ENCODE assay signal across 22 cellular contexts in the genomic region with DNA sequence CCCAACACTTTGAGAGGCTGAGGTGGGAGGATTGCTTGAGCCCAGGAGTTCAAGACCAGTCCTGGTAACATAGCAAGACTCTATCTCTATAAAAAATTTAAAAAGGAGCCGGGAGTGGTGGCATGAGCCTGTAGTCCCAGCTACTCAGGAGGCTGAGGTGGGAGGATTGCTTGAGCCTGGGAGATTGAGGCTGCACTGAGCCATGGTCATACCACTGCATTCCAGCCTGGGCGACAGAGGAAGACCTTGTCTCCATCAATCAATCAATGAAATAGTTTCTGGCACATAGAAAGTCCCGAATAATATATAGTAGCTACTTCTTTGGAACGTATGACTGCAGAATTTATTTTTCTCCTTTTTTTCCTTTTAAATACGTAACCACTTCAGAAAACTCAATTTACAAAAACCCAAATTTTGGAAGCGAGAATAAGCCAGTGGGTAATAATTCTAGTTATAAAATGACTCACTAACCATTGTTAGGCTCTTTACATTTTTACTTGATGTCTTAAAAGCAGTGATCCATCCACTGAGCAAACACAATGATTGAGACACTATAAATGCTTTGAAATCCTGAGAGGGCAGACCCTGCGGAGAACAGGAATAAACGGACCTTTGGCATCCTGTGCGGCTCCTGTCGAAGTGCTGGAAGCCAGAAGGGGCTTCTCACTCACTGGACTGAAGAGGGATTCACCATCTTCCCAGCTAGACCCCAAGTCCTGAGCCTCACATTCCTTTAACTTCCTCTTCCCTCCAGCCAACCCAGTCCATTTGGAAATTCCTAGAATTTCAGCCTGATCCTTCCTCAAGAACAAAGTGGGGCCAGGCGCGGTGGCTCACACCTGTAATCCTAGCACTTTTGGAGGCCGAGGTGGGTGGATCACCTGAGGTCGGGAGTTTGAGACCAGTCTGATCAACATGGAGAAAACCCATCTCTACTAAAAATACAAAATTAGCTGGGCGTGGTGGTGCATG.
A peak's percentile ranks its signal among the peaks of the same experiment; 100 is the strongest.
DNase-seq lines count a peak whose midpoint lies in the region; ATAC-seq, FAIRE-seq and TF ChIP-seq lines count a peak whose summit lies in the region.
"Had no signal": no experiment of that assay in that cellular context is flagged by ENCODE, and none has a peak within 500 bp of the region (broad histone marks: within the 10 kb centered on the region; RNA-seq: fewer than 3 reads in every experiment).

No MANE protein-coding gene starts in this region.

- no peaks in the 10 kb centered on the region for H3K79me2 ChIP-seq in K562 (ENCODE audit: control insufficient read depth, insufficient read depth, low read length)

- no peaks in the 10 kb centered on the region for H3K9me1 ChIP-seq in K562 (ENCODE audit: control insufficient read depth, insufficient read depth, low read length)

- 0 out of 2 replicates have a peak, but pooled peaks cover 4% of the 10 kb centered on the region for H3K36me3 Mint-ChIP-seq in HFFc6 (ENCODE audit: low read depth)
- H3K36me3 Mint-ChIP-seq: immature natural killer cell; natural killer cell treated with Interleukin-12 subunit alpha and Interleukin-12 subunit beta and Interleukin-15 and Interleukin-18, amount 100 ng/mL, for 72 hours had no signal

- in situ Hi-C loops in K562 (cut with MboI): no loop called here

- H3K27ac ChIP-seq in BLaER1 (no peak overlapping the region), K562 (ENCODE audit: extremely low read depth, low read depth, low read length) (peak overlapping the region; percentile 38; the same call in 2 of the 3 replicates), mesodermal cell (ENCODE audit: low read depth, low read length, severe bottlenecking) (peak overlapping the region; percentile 6)
- H3K27ac ChIP-seq: SK-N-MC, vagina had no signal

- TF ChIP-seq CTCF in HFFc6 (IDR thresholded peaks at IDR 0.05) (no peak), K562 (IDR thresholded peaks at IDR 0.05 in 2 of 3, conservative IDR thresholded peaks at IDR 0.05 in 1 of 3; ENCODE audit: insufficient read depth in 2 of 3, low read depth in 1 of 3, low read length in 3 of 3) (no peak)

- BruUV-seq in K562 (replicated peaks; lab: Mats Ljungman, UMichigan): no TSS peak

- H3K36me3 ChIP-seq in BLaER1 (no peaks in the 10 kb centered on the region), K562 (ENCODE audit: control insufficient read depth, insufficient read depth, low read length) (no peaks in the 10 kb centered on the region), mesodermal cell (ENCODE audit: control insufficient read depth, insufficient read depth, low read length) (no peaks in the 10 kb centered on the region)
- H3K36me3 ChIP-seq: stomach, vagina had no signal

- TF ChIP-seq EP300 in K562 (IDR thresholded peaks at IDR 0.05; ENCODE audit: low read length): no peak

- WGBS in K562 (ENCODE audit: insufficient coverage, low coverage, missing lambda C conversion rate): 77% methylated on average over 15 of the region's 15 CpGs
- 85 to 87% methylated on average over 10 to 11 of the region's 15 CpGs for WGBS in mesodermal cell (ENCODE audit: insufficient coverage in 2 of 2), 2 experiments

- POLR2A ChIA-PET in K562 (lab: Yijun Ruan, JAX): interaction anchor here (0.7 to 1.6 kb wide), 3 partner anchors 9 to 15 kb away, joined by 3 to 4 read pairs (median 3); no protein-coding TSS in a partner anchor

- H3K27ac Mint-ChIP-seq in HFFc6: peak overlapping the region; percentile 54; the same call in 1 of the 2 replicates
- H3K27ac Mint-ChIP-seq: immature natural killer cell; natural killer cell treated with Interleukin-12 subunit alpha and Interleukin-12 subunit beta and Interleukin-15 and Interleukin-18, amount 100 ng/mL, for 72 hours had no signal

- no peak overlapping the region for H3K9ac ChIP-seq in BLaER1
- H3K9ac ChIP-seq in K562 (ENCODE audit: insufficient read depth in 1 of 2, low read depth in 2 of 2, low read length in 2 of 2): 0 out of 4 replicates have a peak overlapping the region, but pooled peaks of 1 of the 2 experiments have one; percentile 24

- H3K4me1 ChIP-seq in BLaER1 (peaks cover 17% of the 10 kb centered on the region), K562 (replicated peaks in 1 of 2; ENCODE audit: control insufficient read depth in 2 of 2, insufficient read depth in 2 of 2, low read length in 2 of 2) (peaks cover 16 to 37% of the 10 kb centered on the region in 2 experiments), mesodermal cell (ENCODE audit: control insufficient read depth, insufficient read depth, low read length, poor library complexity, severe bottlenecking) (peaks cover 11% of the 10 kb centered on the region)

- no peak for TF ChIP-seq RAD21 in K562 (CRISPR knock-in tag; conservative IDR thresholded peaks at IDR 0.05 in 1 of 2, IDR thresholded peaks at IDR 0.05 in 1 of 2)

- H3K27me3 ChIP-seq in BLaER1 (no peaks in the 10 kb centered on the region), K562 (ENCODE audit: control insufficient read depth in 2 of 2, insufficient read depth in 2 of 2, low read length in 2 of 2) (no peaks in the 10 kb centered on the region)
- H3K27me3 ChIP-seq: stomach, vagina had no signal

- H3K4me1 Mint-ChIP-seq in HFFc6 (ENCODE audit: low read depth): peaks cover 35% of the 10 kb centered on the region
- H3K4me1 Mint-ChIP-seq: immature natural killer cell had no signal

- H4K20me1 ChIP-seq in BLaER1 (no peaks in the 10 kb centered on the region), K562 (replicated peaks; ENCODE audit: control insufficient read depth, insufficient read depth, low read length) (no peaks in the 10 kb centered on the region)

- DNase-seq in HFFc6 (no peak), K562 (ENCODE audit: extremely low read depth in 1 of 4, low spot score in 3 of 4) (no peak), SIG-M5 treated with dmso at 0.1 percent for 504 hours (lab: John Stamatoyannopoulos, UW; ENCODE audit: unreplicated experiment) (no peak)
- no peak for DNase-seq in stimulated activated CD4-positive, alpha-beta T cell treated with anti-CD3 and anti-CD28 coated beads, Interleukin-4, amount 100 ng/mL, for 24 hours
- no peak for DNase-seq in effector CD4-positive, alpha-beta T cell
- no peak for DNase-seq in stimulated activated CD4-positive, alpha-beta T cell treated with anti-CD3 and anti-CD28 coated beads, Interleukin-15, amount 100 ng/mL, for 24 hours
- DNase-seq: activated CD4-positive, alpha-beta T cell treated with anti-CD3 and anti-CD28 coated beads for 4 hours; activated CD8-positive, alpha-beta memory T cell treated with anti-CD3 and anti-CD28 coated beads, Interleukin-2, amount 50 U/mL, for 4 hours; activated gamma-delta T cell treated with Interleukin-2 at 50 U/mL for 16 hours; AML-193; anterior cingulate cortex; GF-D8; immature natural killer cell; NCI-H2029; NCI-H446 treated with DMSO at 0.1 percent for 48 hours; stomach had no signal

- no peak for TF ChIP-seq POLR2A in K562 (conservative IDR thresholded peaks at IDR 0.05)

- H3K4me3 ChIP-seq in BLaER1 (no peak overlapping the region), K562 (no peak overlapping the region), mesodermal cell (ENCODE audit: extremely low read depth, insufficient read depth, low read length, poor library complexity, severe bottlenecking) (no peak overlapping the region)
- H3K4me3 ChIP-seq: SK-N-MC, stomach, vagina had no signal

- peak overlapping the region; percentile 71; the same call in 1 of the 2 replicates for H3K4me2 ChIP-seq in BLaER1
- no peak overlapping the region for H3K4me2 ChIP-seq in K562 (ENCODE audit: insufficient read depth, low read length)

- no peak overlapping the region; the same call in 1 of the 2 replicates for H3K4me3 Mint-ChIP-seq in HFFc6
- H3K4me3 Mint-ChIP-seq: immature natural killer cell; natural killer cell treated with Interleukin-12 subunit alpha and Interleukin-12 subunit beta and Interleukin-15 and Interleukin-18, amount 100 ng/mL, for 72 hours had no signal

- no peaks in the 10 kb centered on the region for H3K9me3 Mint-ChIP-seq in HFFc6
- H3K9me3 Mint-ChIP-seq: immature natural killer cell; natural killer cell treated with Interleukin-12 subunit alpha and Interleukin-12 subunit beta and Interleukin-15 and Interleukin-18, amount 100 ng/mL, for 72 hours had no signal

- H3K27me3 Mint-ChIP-seq in HFFc6 (ENCODE audit: insufficient read depth): peaks cover 2% of the 10 kb centered on the region; the same call in 1 of the 2 replicates

- intact Hi-C loops in K562 (cut with micrococcal nuclease): no loop called here

- H3K9me3 ChIP-seq in BLaER1: no peaks in the 10 kb centered on the region
- H3K9me3 ChIP-seq in K562 (replicated peaks; ENCODE audit: control insufficient read depth, insufficient read depth, low read depth, low read length): peaks cover 2% of the 10 kb centered on the region; the same call in 1 of the 2 replicates
- no peaks in the 10 kb centered on the region for H3K9me3 ChIP-seq in mesodermal cell (ENCODE audit: control insufficient read depth, low read length)
- H3K9me3 ChIP-seq: stomach, vagina had no signal

- CTCF ChIA-PET in K562 (lab: Yijun Ruan, JAX; ENCODE audit: low intra/inter-chr PET ratio): no interaction called here

- no peak for FAIRE-seq in K562 (lab: Jason Lieb, UNC)
- FAIRE-seq: colon had no signal

- H2AFZ ChIP-seq in K562 (ENCODE audit: low read depth, low read length): peak overlapping the region; percentile 92

- ATAC-seq in K562: no peak

TF ChIP-seq in K562, 482 proteins besides CTCF, POLR2A, EP300 and RAD21 (continues in another document):
- no peak for TF ChIP-seq FOXJ3 (CRISPR knock-in tag; IDR thresholded peaks at IDR 0.05)
- TF ChIP-seq RFX7 (CRISPR knock-in tag; IDR thresholded peaks at IDR 0.05): no peak
- no peak for TF ChIP-seq ZNF444 (CRISPR knock-in tag; IDR thresholded peaks at IDR 0.05)
- no peak for TF ChIP-seq GTF2A2 (tag; IDR thresholded peaks at IDR 0.05)
- TF ChIP-seq KLF6 (CRISPR knock-in tag; IDR thresholded peaks at IDR 0.05; ENCODE audit: borderline replicate concordance): no peak
- no peak for TF ChIP-seq XRCC4 (IDR thresholded peaks at IDR 0.05; ENCODE audit: extremely low read depth, insufficient read depth, insufficient read length)
- TF ChIP-seq OTX1 (CRISPR knock-in tag; IDR thresholded peaks at IDR 0.05): no peak
- TF ChIP-seq SP2 (IDR thresholded peaks at IDR 0.05; ENCODE audit: extremely low read depth, low read depth, low read length, poor library complexity, severe bottlenecking): no peak
- no peak for TF ChIP-seq BMI1 (IDR thresholded peaks at IDR 0.05; ENCODE audit: low read length)
